12 cellular contexts compared by ENCODE assay signal in the genomic region with DNA sequence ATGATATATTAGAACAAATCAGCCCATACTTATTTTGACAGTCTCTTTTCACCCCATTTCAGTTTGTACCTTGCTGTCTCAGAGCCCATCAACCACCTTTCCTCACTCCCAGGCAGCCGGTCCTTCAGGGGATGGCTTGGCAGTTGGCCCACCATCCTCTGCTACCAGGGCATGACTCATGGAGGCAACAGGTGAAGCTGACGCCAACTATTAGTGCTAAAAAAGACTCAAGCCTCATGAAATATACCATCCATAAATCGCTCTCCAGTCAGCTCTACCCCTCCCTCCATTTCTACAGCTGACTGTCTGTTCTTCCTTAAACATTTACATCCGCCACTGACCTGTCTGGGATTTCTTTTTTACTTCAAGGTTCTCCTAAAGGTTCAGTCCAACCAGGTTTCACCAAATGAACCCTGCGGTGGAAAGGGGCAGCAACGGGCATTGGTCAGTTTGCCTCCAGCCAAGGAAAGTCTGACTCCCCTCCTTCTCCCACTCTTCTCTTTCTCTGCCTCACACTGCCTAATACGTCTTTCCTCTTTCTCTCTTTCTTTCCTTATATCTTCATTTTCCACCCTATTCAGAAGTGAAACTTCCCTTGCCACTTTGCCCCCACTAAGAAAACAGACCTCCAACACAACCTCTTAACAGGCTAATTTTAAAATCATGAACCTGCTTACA.
DNase-seq lines count a peak whose midpoint lies in the region; ATAC-seq and TF ChIP-seq lines count a peak whose summit lies in the region.
"Had no signal": no experiment of that assay in that cellular context is flagged by ENCODE, and none has a peak within 500 bp of the region (broad histone marks: within the 10 kb centered on the region; RNA-seq: fewer than 3 reads in every experiment).

No MANE protein-coding gene starts in this region.

- no peaks in the 10 kb centered on the region for H3K27me3 Mint-ChIP-seq in activated T-cell treated with anti-CD3 and anti-CD28 coated beads, Interleukin-2, amount 50 U/mL, for 72 hours (ENCODE audit: low read depth)
- H3K27me3 Mint-ChIP-seq in endothelial cell (ENCODE audit: unreplicated experiment), result peaks cover 6% of the 10 kb centered on the region

- no peaks in the 10 kb centered on the region for H3K9me3 ChIP-seq in smooth muscle cell (replicated peaks; ENCODE audit: low read depth)

- peaks cover 78% of the 10 kb centered on the region for H4K20me1 ChIP-seq in smooth muscle cell (ENCODE audit: low read depth)

- no peaks in the 10 kb centered on the region for H3K27me3 ChIP-seq in foreskin keratinocyte
- H3K27me3 ChIP-seq in smooth muscle cell (ENCODE audit: low read depth), result no peaks in the 10 kb centered on the region

- peak overlapping the region; percentile 97 for H3K27ac Mint-ChIP-seq in activated T-cell treated with anti-CD3 and anti-CD28 coated beads, Interleukin-2, amount 50 U/mL, for 72 hours
- H3K27ac Mint-ChIP-seq in endothelial cell (ENCODE audit: unreplicated experiment), result no peak overlapping the region

- TF ChIP-seq CTCF in foreskin keratinocyte (conservative IDR thresholded peaks at IDR 0.05), result no peak
- TF ChIP-seq CTCF in smooth muscle cell (IDR thresholded peaks at IDR 0.05; ENCODE audit: borderline replicate concordance, insufficient read depth, poor library complexity, severe bottlenecking), result no peak
- TF ChIP-seq CTCF in endothelial cell (IDR thresholded peaks at IDR 0.05; ENCODE audit: unreplicated experiment), result no peak

- H3K4me3 ChIP-seq in smooth muscle cell, result no peak overlapping the region

- peaks cover 78% of the 10 kb centered on the region for H3K4me1 Mint-ChIP-seq in activated T-cell treated with anti-CD3 and anti-CD28 coated beads, Interleukin-2, amount 50 U/mL, for 72 hours (ENCODE audit: low read depth)
- peaks cover 3% of the 10 kb centered on the region for H3K4me1 Mint-ChIP-seq in endothelial cell (ENCODE audit: unreplicated experiment)

- H3K4me3 Mint-ChIP-seq in activated T-cell treated with anti-CD3 and anti-CD28 coated beads, Interleukin-2, amount 50 U/mL, for 72 hours, result peak overlapping the region; percentile 51 to 86
- no peak overlapping the region for H3K4me3 Mint-ChIP-seq in endothelial cell (ENCODE audit: unreplicated experiment)
- H3K4me3 Mint-ChIP-seq: activated T-cell treated with anti-CD3 and anti-CD28 coated beads, Interleukin-2, amount 50 U/mL, for 4 hours had no signal

- H3K36me3 ChIP-seq in smooth muscle cell (ENCODE audit: low read depth), result no peaks in the 10 kb centered on the region

- peaks cover 91% of the 10 kb centered on the region for H3K79me2 ChIP-seq in smooth muscle cell (ENCODE audit: low read depth)

- WGBS in smooth muscle cell (ENCODE audit: low lambda C conversion rate), result 76% methylated on average over 7 of the region's 7 CpGs

- ATAC-seq in activated T-cell treated with anti-CD3 and anti-CD28 coated beads, Interleukin-2, amount 50 U/mL, for 72 hours (replicated peaks in 1 of 2), result no peak
- ATAC-seq in foreskin keratinocyte (peak; percentile 45), HG02623 (IDR thresholded peaks at IDR 0.05; ENCODE audit: unreplicated experiment) (no peak)

- no peak overlapping the region for H3K9ac ChIP-seq in smooth muscle cell (ENCODE audit: low read depth)

- peaks cover 20 to 64% of the 10 kb centered on the region in 2 donors for H3K36me3 Mint-ChIP-seq in activated T-cell treated with anti-CD3 and anti-CD28 coated beads, Interleukin-2, amount 50 U/mL, for 72 hours (ENCODE audit: insufficient read depth in 2 of 2)
- no peaks in the 10 kb centered on the region for H3K36me3 Mint-ChIP-seq in endothelial cell (ENCODE audit: low read depth, unreplicated experiment)

- H2AFZ ChIP-seq in smooth muscle cell (ENCODE audit: low read depth), result no peak overlapping the region

- no peak overlapping the region for H3K4me2 ChIP-seq in smooth muscle cell

- peaks cover 9% of the 10 kb centered on the region for H3F3A ChIP-seq in smooth muscle cell (ENCODE audit: low read depth)

- no peak for DNase-seq in activated T-cell treated with anti-CD3 and anti-CD28 coated beads, Interleukin-2, amount 50 U/mL, for 72 hours
- no peak for DNase-seq in activated T-cell treated with anti-CD3 and anti-CD28 coated beads for 4 hours
- peak; percentile 41 for DNase-seq in NCI-H345 treated with DMSO at 0.1 percent for 48 hours (lab: John Stamatoyannopoulos, UW; ENCODE audit: unreplicated experiment)
- DNase-seq in foreskin keratinocyte, result no peak
- no peak for DNase-seq in smooth muscle cell (lab: John Stamatoyannopoulos, UW; ENCODE audit: unreplicated experiment)
- no peak for DNase-seq in NCI-H2171 treated with DMSO at 0.1 percent for 48 hours (lab: John Stamatoyannopoulos, UW)
- DNase-seq in endothelial cell (ENCODE audit: low spot score), result no peak
- DNase-seq: activated T-cell treated with anti-CD3 and anti-CD28 coated beads, Interleukin-2, amount 50 U/mL, for 4 hours; C1 segment of cervical spinal cord; IMR-90; T-helper 9 cell had no signal

- H3K4me1 ChIP-seq in foreskin keratinocyte (no peaks in the 10 kb centered on the region), smooth muscle cell (ENCODE audit: low read depth) (no peaks in the 10 kb centered on the region)

- H3K27ac ChIP-seq in foreskin keratinocyte (no peak overlapping the region), smooth muscle cell (ENCODE audit: low read depth) (peak overlapping the region; percentile 84)

- peaks cover 0 to 5% of the 10 kb centered on the region in 2 donors for H3K9me3 Mint-ChIP-seq in activated T-cell treated with anti-CD3 and anti-CD28 coated beads, Interleukin-2, amount 50 U/mL, for 72 hours
- H3K9me3 Mint-ChIP-seq in endothelial cell (ENCODE audit: unreplicated experiment), result no peaks in the 10 kb centered on the region
- H3K9me3 Mint-ChIP-seq: activated T-cell treated with anti-CD3 and anti-CD28 coated beads, Interleukin-2, amount 50 U/mL, for 4 hours had no signal
